In genomic region chr3:9898467-9899229, GRCh38 we compare ENCODE assay signal across 10 cellular contexts. TPM values are rescaled to one million over a fixed set of nuclear protein-coding genes. Genes with fewer than 3 reads are reported as not detected.
DNase-seq lines count a peak whose midpoint lies in the region; ATAC-seq and TF ChIP-seq lines count a peak whose summit lies in the region.
"Had no signal": no experiment of that assay in that cellular context is flagged by ENCODE, and none has a peak within 500 bp of the region (broad histone marks: within the 10 kb centered on the region; RNA-seq: fewer than 3 reads in every experiment).

No MANE protein-coding gene starts in this region.

- no peaks in the 10 kb centered on the region for H3K27me3 Mint-ChIP-seq in naive thymus-derived CD4-positive, alpha-beta T cell

- CTCF ChIA-PET in HEK293 (lab: Yijun Ruan, JAX): interaction anchor here (0.7 kb wide), 1 partner anchor 34 kb away, joined by 3 read pairs; no protein-coding TSS in a partner anchor
- CTCF ChIA-PET in naive thymus-derived CD4-positive, alpha-beta T cell (lab: Charles Lee): no interaction called here

- 19 to 28% methylated on average over 8 of the region's 8 CpGs for WGBS in body of pancreas, 2 donors

- peak overlapping the region in 8 of 9 donors; percentile 9 to 87 (median 57) for H3K27ac Mint-ChIP-seq in naive thymus-derived CD4-positive, alpha-beta T cell

- POLR2A ChIA-PET in HEK293 (lab: Yijun Ruan, JAX): interaction anchor here (1.4 kb wide), 1 partner anchor 18 kb away, joined by 5 read pairs; the partner anchor contains the start of gene IL17RC
- POLR2A ChIA-PET in naive thymus-derived CD4-positive, alpha-beta T cell (lab: Charles Lee): interaction anchor here (0.7 kb wide), 1 partner anchor 21 kb away, joined by 3 read pairs; no protein-coding TSS in a partner anchor

- no peak overlapping the region for H3K4me3 Mint-ChIP-seq in naive thymus-derived CD4-positive, alpha-beta T cell

- DNase-seq in body of pancreas (peak in 3 of 4 donors; percentile 43 to 53 (median 47)), hypothalamus (lab: John Stamatoyannopoulos, UW) (no peak)
- no peak for DNase-seq in naive thymus-derived CD4-positive, alpha-beta T cell
- DNase-seq: NCI-H2107, posterior cingulate gyrus had no signal

- ATAC-seq in body of pancreas: no peak
- no peak for ATAC-seq in naive thymus-derived CD4-positive, alpha-beta T cell
- ATAC-seq in GM21447 (IDR thresholded peaks at IDR 0.05; ENCODE audit: unreplicated experiment): no peak
- ATAC-seq in GM19351 (IDR thresholded peaks at IDR 0.05; ENCODE audit: unreplicated experiment): no peak
- ATAC-seq: activated CD4-positive, CD25-positive, alpha-beta regulatory T cell treated with anti-CD3 and anti-CD28 coated beads, Interleukin-2, amount 50 U/mL, for 24 hours had no signal

- TF ChIP-seq CTCF in HEK293 (tag by site-specific recombination; IDR thresholded peaks at IDR 0.05) (no peak), body of pancreas (IDR thresholded peaks at IDR 0.05) (no peak)

- H3K4me3 ChIP-seq in HEK293 (ENCODE audit: low read depth, low read length) (no peak overlapping the region), body of pancreas (no peak overlapping the region)
- H3K4me3 ChIP-seq in naive thymus-derived CD4-positive, alpha-beta T cell (ENCODE audit: low read length): no peak overlapping the region

- H3K27ac ChIP-seq in HEK293 (ENCODE audit: extremely low read depth, low read depth, low read length) (no peak overlapping the region), body of pancreas (peak overlapping the region; percentile 66 to 85 (median 85))
- peak overlapping the region; percentile 25 for H3K27ac ChIP-seq in naive thymus-derived CD4-positive, alpha-beta T cell (ENCODE audit: low read depth, low read length)

- no peaks in the 10 kb centered on the region for H3K27me3 ChIP-seq in body of pancreas
- H3K27me3 ChIP-seq in naive thymus-derived CD4-positive, alpha-beta T cell (ENCODE audit: control insufficient read depth in 2 of 2, insufficient read depth in 2 of 2, low read length in 2 of 2): no peaks in the 10 kb centered on the region

- no peaks in the 10 kb centered on the region for H3K9me3 Mint-ChIP-seq in naive thymus-derived CD4-positive, alpha-beta T cell

- H3K9me3 ChIP-seq in HEK293 (ENCODE audit: control insufficient read depth, insufficient read depth, low read depth, low read length) (no peaks in the 10 kb centered on the region), body of pancreas (no peaks in the 10 kb centered on the region)
- no peaks in the 10 kb centered on the region for H3K9me3 ChIP-seq in naive thymus-derived CD4-positive, alpha-beta T cell (ENCODE audit: control insufficient read depth in 2 of 3, low read length in 3 of 3)

- H3K36me3 Mint-ChIP-seq in naive thymus-derived CD4-positive, alpha-beta T cell: peaks cover 4 to 12% (median 11%) of the 10 kb centered on the region in 5 donors

- intact Hi-C loops in body of pancreas (cut with DNase I): no loop called here
- intact Hi-C loops in naive thymus-derived CD4-positive, alpha-beta T cell (cut with micrococcal nuclease): no loop called here

- peaks cover 28 to 65% (median 56%) of the 10 kb centered on the region in 7 donors for H3K4me1 Mint-ChIP-seq in naive thymus-derived CD4-positive, alpha-beta T cell

- no peak for TF ChIP-seq POLR2A in body of pancreas (IDR thresholded peaks at IDR 0.05)

- H3K36me3 ChIP-seq in HEK293 (ENCODE audit: control insufficient read depth in 2 of 2, insufficient read depth in 1 of 2, low read length in 2 of 2): peaks cover 0 to 7% of the 10 kb centered on the region in 2 experiments; a peak in 1 of 3 replicates
- no peaks in the 10 kb centered on the region for H3K36me3 ChIP-seq in body of pancreas (replicated peaks in 1 of 2; ENCODE audit: insufficient read depth in 1 of 2, low read depth in 2 of 2)
- H3K36me3 ChIP-seq in naive thymus-derived CD4-positive, alpha-beta T cell (ENCODE audit: control insufficient read depth in 2 of 3, insufficient read depth in 3 of 3, low read length in 3 of 3): peaks cover 0 to 10% (median 0%) of the 10 kb centered on the region in 3 experiments

- H3K4me1 ChIP-seq in HEK293 (ENCODE audit: control insufficient read depth, insufficient read depth, low read length): no peaks in the 10 kb centered on the region
- peaks cover 71% of the 10 kb centered on the region for H3K4me1 ChIP-seq in body of pancreas
- H3K4me1 ChIP-seq in naive thymus-derived CD4-positive, alpha-beta T cell (ENCODE audit: control insufficient read depth in 2 of 2, insufficient read depth in 2 of 2, low read length in 2 of 2): peaks cover 10 to 20% of the 10 kb centered on the region in 2 donors

TF ChIP-seq in HEK293, 187 proteins besides CTCF, POLR2A, EP300 and RAD21 (continues in another document):
- TF ChIP-seq ZFHX2 (tag by site-specific recombination; conservative IDR thresholded peaks at IDR 0.05): no peak
- no peak for TF ChIP-seq ZNF785 (tag by site-specific recombination; IDR thresholded peaks at IDR 0.05)
- TF ChIP-seq PRDM10 (tag by site-specific recombination; IDR thresholded peaks at IDR 0.05): peak; percentile 32; the same call in 1 of the 2 replicates
- TF ChIP-seq FEZF1 (tag by site-specific recombination; IDR thresholded peaks at IDR 0.05): no peak
- peak; percentile 79 for TF ChIP-seq ZNF398 (tag by site-specific recombination; IDR thresholded peaks at IDR 0.05)
- 0 out of 2 replicates have a peak, but pooled peaks have one; percentile 45 for TF ChIP-seq ZNF18 (tag by site-specific recombination; IDR thresholded peaks at IDR 0.05)

RNA-seq across cellular contexts. Expression of gene IL17RE, which starts 4.0 kb away (rescaled TPM):
- total RNA-seq in body of pancreas: 10 to 100 TPM; 10.9 to 18.2 TPM
- 1 to 10 TPM in 2 of 5 experiments, under 1 TPM in 3; 0.19 to 2.2 (median 0.38) TPM for total RNA-seq in naive thymus-derived CD4-positive, alpha-beta T cell
- not detected for polyA plus RNA-seq in naive thymus-derived CD4-positive, alpha-beta T cell
- total RNA-seq: RPMI7951 had no signal

RNA-seq across cellular contexts. Expression of gene JAGN1, which starts 8.2 kb away (rescaled TPM):
- total RNA-seq in body of pancreas: 10 to 100 TPM in 1 of 2 donors, 1 to 10 TPM in 1; 5.6 to 19.7 TPM
- total RNA-seq in naive thymus-derived CD4-positive, alpha-beta T cell: 10 to 100 TPM; 16.0 to 34.5 (median 28.1) TPM
- polyA plus RNA-seq in naive thymus-derived CD4-positive, alpha-beta T cell: 10 to 100 TPM; 44.8 to 54.5 TPM

RNA-seq across cellular contexts. Expression of gene IL17RC, which starts 18.2 kb away (rescaled TPM):
- 10 to 100 TPM; 40.7 to 60.3 TPM for total RNA-seq in body of pancreas
- total RNA-seq in naive thymus-derived CD4-positive, alpha-beta T cell: 1 to 10 TPM in 3 of 5 experiments, under 1 TPM in 2; 0.70 to 3.2 (median 1.4) TPM
- polyA plus RNA-seq in naive thymus-derived CD4-positive, alpha-beta T cell: 10 to 100 TPM in 1 of 2 donors, 1 to 10 TPM in 1; 8.3 to 11.9 TPM

RNA-seq across cellular contexts. Expression of gene CIDEC, which starts 18.6 kb away (rescaled TPM):
- 100 to 1,000 TPM in 1 of 2 donors, 1 to 10 TPM in 1; 6.5 to 134 TPM for total RNA-seq in body of pancreas
- total RNA-seq in naive thymus-derived CD4-positive, alpha-beta T cell: not detected
- not detected for polyA plus RNA-seq in naive thymus-derived CD4-positive, alpha-beta T cell
- total RNA-seq: RPMI7951 had no signal

RNA-seq across cellular contexts. Expression of gene CRELD1, which starts 35.0 kb away (rescaled TPM):
- 10 to 100 TPM; 19.8 to 23.6 TPM for total RNA-seq in body of pancreas
- total RNA-seq in naive thymus-derived CD4-positive, alpha-beta T cell: 10 to 100 TPM; 21.0 to 64.9 (median 29.6) TPM
- 10 to 100 TPM; 30.1 to 31.0 TPM for polyA plus RNA-seq in naive thymus-derived CD4-positive, alpha-beta T cell

Comparison
In these comparisons a context has a peak if more than half of its experiments do, and no peak if none do; other contexts are left out.
1. DNase-seq: peak in body of pancreas (3 of 4); none in naive thymus-derived CD4-positive, alpha-beta T cell (0 of 9) and hypothalamus (0 of 51).
2. RNA of gene IL17RC, which starts 18.2 kb away (total RNA-seq): 40.7 to 60.3 TPM in body of pancreas; 0.70 to 3.2 TPM in naive thymus-derived CD4-positive, alpha-beta T cell; every median in the first group is over 4 times any median in the second.